In the genomic region with DNA sequence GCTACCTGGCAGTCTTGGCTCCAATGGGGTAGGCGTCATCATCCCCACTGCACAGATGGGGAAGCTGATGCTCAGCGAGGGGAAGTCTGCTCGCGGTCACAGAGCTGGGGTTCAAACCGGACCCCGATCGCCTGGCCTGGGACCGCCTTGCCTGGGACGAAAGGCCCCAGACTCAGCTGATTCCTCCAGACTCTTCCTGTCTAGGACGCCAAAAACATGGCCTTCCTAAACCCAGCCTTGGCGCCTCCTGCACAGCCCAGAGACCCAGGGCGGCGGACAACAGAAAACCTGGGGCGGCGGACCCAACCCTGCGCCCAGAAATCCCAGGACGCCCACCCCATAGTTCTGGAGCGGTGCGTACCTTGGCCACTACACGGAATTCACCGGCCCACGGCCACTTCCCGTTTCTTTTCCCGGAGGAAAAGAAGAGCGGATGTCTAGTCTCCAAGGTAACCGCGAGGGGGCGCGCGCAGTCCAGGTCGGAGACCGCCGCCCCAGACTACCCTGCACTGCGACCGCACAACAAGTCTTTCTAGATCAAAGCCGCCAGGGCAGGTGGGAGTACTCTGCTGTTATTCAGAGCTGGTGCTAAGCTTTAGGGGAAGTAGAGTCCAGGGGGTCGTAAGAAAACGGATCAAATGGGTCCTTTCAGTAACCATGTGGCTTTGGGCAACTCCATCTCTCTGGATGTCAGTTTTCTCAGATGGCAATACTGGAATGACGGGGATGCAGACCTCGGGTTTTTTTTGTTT, we compare ENCODE assay signal across 8 cellular contexts. TPM values are rescaled to one million over a fixed set of nuclear protein-coding genes. Genes with fewer than 3 reads are reported as not detected.
DNase-seq lines count a peak whose midpoint lies in the region; ATAC-seq and TF ChIP-seq lines count a peak whose summit lies in the region.

No MANE protein-coding gene starts in this region.

- H3K4me1 ChIP-seq in HCT116 (ENCODE audit: control insufficient read depth in 1 of 2, insufficient read depth in 2 of 2, low read length in 2 of 2): peaks cover 3 to 20% of the 10 kb centered on the region in 2 experiments; a peak in 3 of 4 replicates

- TF ChIP-seq CTCF in HCT116 (IDR thresholded peaks at IDR 0.05 in 2 of 3, conservative IDR thresholded peaks at IDR 0.05 in 1 of 3; ENCODE audit: borderline replicate concordance in 1 of 3, insufficient read depth in 1 of 3, low read depth in 2 of 3, low read length in 2 of 3) (peak; percentile 78 to 85 (median 78)), WERI-Rb-1 (IDR thresholded peaks at IDR 0.05; ENCODE audit: low read depth, low read length) (peak; percentile 77), cardiac fibroblast (IDR thresholded peaks at IDR 0.05; ENCODE audit: low read depth, low read length) (peak; percentile 75)

- H3K27me3 ChIP-seq in HCT116 (ENCODE audit: insufficient read depth, low read length): no peaks in the 10 kb centered on the region
- no peaks in the 10 kb centered on the region for H3K27me3 ChIP-seq in WERI-Rb-1 (ENCODE audit: insufficient read depth, low read depth, severe bottlenecking)

- peak overlapping the region; percentile 98 for H2AFZ ChIP-seq in HCT116 (ENCODE audit: low read depth, low read length, poor library complexity, severe bottlenecking)

- H3K9me3 ChIP-seq in HCT116 (ENCODE audit: control insufficient read depth in 1 of 2, insufficient read depth in 1 of 2, low read depth in 1 of 2, low read length in 2 of 2) (no peaks in the 10 kb centered on the region), WERI-Rb-1 (ENCODE audit: severe bottlenecking) (no peaks in the 10 kb centered on the region)

- no peaks in the 10 kb centered on the region for H4K20me1 ChIP-seq in HCT116 (ENCODE audit: insufficient read depth)

- RAD21 ChIA-PET in HCT116 (lab: Charles Lee; ENCODE audit: low non-redundant PET in 1 of 2, low total read pairs in 2 of 2, uncharacterized antibody in 2 of 2, unreplicated experiment in 2 of 2): no interaction called here

- POLR2A ChIA-PET in HCT116 (lab: Charles Lee): no interaction called here

- TSS peak; percentile 38 for BruUV-seq in HCT116 (replicated peaks; lab: Mats Ljungman, UMichigan)

- peak; percentile 88 for ATAC-seq in HCT116
- ATAC-seq in GM18873 (IDR thresholded peaks at IDR 0.05; ENCODE audit: low FRiP score, unreplicated experiment): no peak

- TF ChIP-seq POLR2A in HCT116 (IDR thresholded peaks at IDR 0.05; ENCODE audit: borderline replicate concordance, extremely low read depth, insufficient read depth, insufficient read length): no peak

- H3K9ac ChIP-seq in HCT116 (ENCODE audit: low read length): peak overlapping the region; percentile 48

- intact Hi-C loops in HCT116 (cut with micrococcal nuclease): loop anchor here (1.0 to 10.0 kb wide), 5 partner anchors 57 to 685 kb away; a partner anchor contains a TSS

- H3K79me2 ChIP-seq in HCT116 (ENCODE audit: insufficient read depth, low read length): no peaks in the 10 kb centered on the region

- H3K4me3 ChIP-seq in HCT116 (replicated peaks in 1 of 2; ENCODE audit: low read depth in 1 of 2, low read length in 2 of 2) (peak overlapping the region; percentile 52 to 63), WERI-Rb-1 (ENCODE audit: low read depth, low read length) (peak overlapping the region; percentile 53), cardiac fibroblast (replicated peaks in 1 of 2; ENCODE audit: low read depth in 2 of 2, low read length in 2 of 2) (peak overlapping the region; percentile 56 to 57)

- H3K36me3 ChIP-seq in HCT116 (ENCODE audit: control insufficient read depth in 1 of 2, insufficient read depth in 2 of 2, low read length in 2 of 2): no peaks in the 10 kb centered on the region
- H3K36me3 ChIP-seq in WERI-Rb-1: no peaks in the 10 kb centered on the region

- DNase-seq in G401 (ENCODE audit: low spot score): peak; percentile 64
- DNase-seq in HCT116 (ENCODE audit: low read depth, low spot score): peak; percentile 64
- DNase-seq in NCI-H146 (lab: John Stamatoyannopoulos, UW): peak; percentile 80
- peak; percentile 82 for DNase-seq in WERI-Rb-1
- peak; percentile 70 to 77 for DNase-seq in cardiac fibroblast (ENCODE audit: low read depth in 2 of 2)
- peak; percentile 72 for DNase-seq in inferior parietal cortex (ENCODE audit: extremely low spot score)
- peak; percentile 63 for DNase-seq in stimulated activated CD4-positive, alpha-beta T cell treated with anti-CD3 and anti-CD28 coated beads, Interleukin-12 subunit alpha, Interleukin-12 subunit beta, amount 100 ng/mL, for 4 hours

- in situ Hi-C loops in G401 (cut with HindIII; ENCODE audit: low sequenced_read_pairs): no loop called here

- peak overlapping the region; percentile 96 for H3K4me2 ChIP-seq in HCT116 (ENCODE audit: low read length)

- peak; percentile 95 for TF ChIP-seq RAD21 in HCT116 (IDR thresholded peaks at IDR 0.05; ENCODE audit: low read depth)

- H3K9me2 ChIP-seq in HCT116 (ENCODE audit: insufficient read depth): no peaks in the 10 kb centered on the region

- H3K27ac ChIP-seq in HCT116 (ENCODE audit: low read depth, low read length) (peak overlapping the region; percentile 18; the same call in 1 of the 2 replicates), WERI-Rb-1 (no peak overlapping the region)

- CTCF ChIA-PET in HCT116 (lab: Charles Lee): interaction anchor here (0.9 to 1.2 kb wide), 3 partner anchors 10 to 264 kb away, joined by 3 read pairs; no protein-coding TSS in a partner anchor

TF ChIP-seq in HCT116, 20 proteins besides CTCF, POLR2A, EP300 and RAD21:
- TF ChIP-seq YY1 (IDR thresholded peaks at IDR 0.05; ENCODE audit: extremely low read depth, insufficient replicate concordance, low read depth, low read length): no peak
- no peak for TF ChIP-seq SRF (IDR thresholded peaks at IDR 0.05; ENCODE audit: low read depth)
- TF ChIP-seq ZNF274 (IDR thresholded peaks at IDR 0.05; ENCODE audit: low read depth, low read length): no peak
- no peak for TF ChIP-seq ZFX (IDR thresholded peaks at IDR 0.05)
- TF ChIP-seq, protein P1, sequence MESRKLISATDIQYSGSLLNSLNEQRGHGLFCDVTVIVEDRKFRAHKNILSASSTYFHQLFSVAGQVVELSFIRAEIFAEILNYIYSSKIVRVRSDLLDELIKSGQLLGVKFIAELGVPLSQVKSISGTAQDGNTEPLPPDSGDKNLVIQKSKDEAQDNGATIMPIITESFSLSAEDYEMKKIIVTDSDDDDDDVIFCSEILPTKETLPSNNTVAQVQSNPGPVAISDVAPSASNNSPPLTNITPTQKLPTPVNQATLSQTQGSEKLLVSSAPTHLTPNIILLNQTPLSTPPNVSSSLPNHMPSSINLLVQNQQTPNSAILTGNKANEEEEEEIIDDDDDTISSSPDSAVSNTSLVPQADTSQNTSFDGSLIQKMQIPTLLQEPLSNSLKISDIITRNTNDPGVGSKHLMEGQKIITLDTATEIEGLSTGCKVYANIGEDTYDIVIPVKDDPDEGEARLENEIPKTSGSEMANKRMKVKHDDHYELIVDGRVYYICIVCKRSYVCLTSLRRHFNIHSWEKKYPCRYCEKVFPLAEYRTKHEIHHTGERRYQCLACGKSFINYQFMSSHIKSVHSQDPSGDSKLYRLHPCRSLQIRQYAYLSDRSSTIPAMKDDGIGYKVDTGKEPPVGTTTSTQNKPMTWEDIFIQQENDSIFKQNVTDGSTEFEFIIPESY (IDR thresholded peaks at IDR 0.05; ENCODE audit: extremely low read depth, insufficient replicate concordance, low read length): no peak
- TF ChIP-seq, protein P2, sequence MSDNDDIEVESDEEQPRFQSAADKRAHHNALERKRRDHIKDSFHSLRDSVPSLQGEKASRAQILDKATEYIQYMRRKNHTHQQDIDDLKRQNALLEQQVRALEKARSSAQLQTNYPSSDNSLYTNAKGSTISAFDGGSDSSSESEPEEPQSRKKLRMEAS (IDR thresholded peaks at IDR 0.05): no peak
- TF ChIP-seq EGR1 (IDR thresholded peaks at IDR 0.05; ENCODE audit: low read depth): no peak
- TF ChIP-seq TCF7L2 (IDR thresholded peaks at IDR 0.05; ENCODE audit: borderline replicate concordance, extremely low read depth, insufficient read depth, insufficient read length): peak; percentile 84
- TF ChIP-seq POLR2AphosphoS5 (IDR thresholded peaks at IDR 0.05; ENCODE audit: low read depth, low read length): peak; percentile 44; the same call in 1 of the 2 replicates
- TF ChIP-seq SIN3A (IDR thresholded peaks at IDR 0.05; ENCODE audit: low read depth): no peak
- TF ChIP-seq, protein P3, sequence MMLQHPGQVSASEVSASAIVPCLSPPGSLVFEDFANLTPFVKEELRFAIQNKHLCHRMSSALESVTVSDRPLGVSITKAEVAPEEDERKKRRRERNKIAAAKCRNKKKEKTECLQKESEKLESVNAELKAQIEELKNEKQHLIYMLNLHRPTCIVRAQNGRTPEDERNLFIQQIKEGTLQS (IDR thresholded peaks at IDR 0.05): no peak
- no peak for TF ChIP-seq JUND (IDR thresholded peaks at IDR 0.05)
- TF ChIP-seq FOSL1 (IDR thresholded peaks at IDR 0.05; ENCODE audit: low read depth): no peak

RNA-seq across cellular contexts. Expression of a gene that starts 4.9 kb away (rescaled TPM):
- total RNA-seq in G401 (2014; rRNA removed; shearing (Covaris generic)): 34.4 and 48.2 TPM in 2 replicates
- total RNA-seq in HCT116 (2021; ENCODE audit: unreplicated experiment): 12.3 TPM
- 3.2 and 4.1 TPM in 2 replicates for polyA plus RNA-seq in HCT116 (2012)

RNA-seq across cellular contexts. Expression of a gene that starts 29.7 kb away (rescaled TPM):
- 0.43 and 3.6 TPM in 2 replicates for total RNA-seq in G401 (2014; rRNA removed; shearing (Covaris generic))
- total RNA-seq in HCT116 (2021; ENCODE audit: unreplicated experiment): 2.1 TPM
- polyA plus RNA-seq in HCT116 (2012): 0.80 and 2.5 TPM in 2 replicates

RNA-seq across cellular contexts. Expression of a gene that starts 57.5 kb away (rescaled TPM):
- total RNA-seq in G401 (2014; rRNA removed; shearing (Covaris generic)): 68.8 and 76.3 TPM in 2 replicates
- 30.8 TPM for total RNA-seq in HCT116 (2021; ENCODE audit: unreplicated experiment)
- 6.0 and 9.5 TPM in 2 replicates for polyA plus RNA-seq in HCT116 (2012)
